In genomic region chr17:8185580-8186445, GRCh38 we compare ENCODE assay signal across 1 cellular context.
TF ChIP-seq lines count a peak whose summit lies in the region.

No MANE protein-coding gene starts in this region.

TF ChIP-seq in HepG2, 621 proteins besides CTCF, POLR2A, EP300 and RAD21 (continued from another document and continues in another):
- TF ChIP-seq AGO1 (IDR thresholded peaks at IDR 0.05; ENCODE audit: low read depth, low read length, poor library complexity, severe bottlenecking), result no peak
- TF ChIP-seq HNRNPUL1 (IDR thresholded peaks at IDR 0.05; ENCODE audit: low read depth, low read length), result no peak
- TF ChIP-seq U2AF2 (IDR thresholded peaks at IDR 0.05; ENCODE audit: low read depth, low read length), result no peak
- 0 out of 2 replicates have a peak, but pooled peaks have one; percentile 9 for TF ChIP-seq ZMYM4 (CRISPR knock-in tag; IDR thresholded peaks at IDR 0.05)
- no peak; the same call in 1 of the 2 replicates for TF ChIP-seq ZNF543 (CRISPR knock-in tag; IDR thresholded peaks at IDR 0.05)
- TF ChIP-seq ZNF775 (CRISPR knock-in tag; IDR thresholded peaks at IDR 0.05; ENCODE audit: borderline replicate concordance), result no peak
- TF ChIP-seq LCORL (IDR thresholded peaks at IDR 0.05), result no peak
- no peak for TF ChIP-seq LCORL (CRISPR knock-in tag; IDR thresholded peaks at IDR 0.05)
- no peak for TF ChIP-seq POLR2AphosphoS2 (IDR thresholded peaks at IDR 0.05; ENCODE audit: low read depth, low read length)
- no peak for TF ChIP-seq ZNF383 (CRISPR knock-in tag; IDR thresholded peaks at IDR 0.05; ENCODE audit: borderline replicate concordance)
- peak; percentile 46; the same call in 1 of the 2 replicates for TF ChIP-seq MED1 (CRISPR knock-in tag; IDR thresholded peaks at IDR 0.05)
- no peak; the same call in 1 of the 2 replicates for TF ChIP-seq DMAP1 (CRISPR knock-in tag; IDR thresholded peaks at IDR 0.05)
- TF ChIP-seq HNRNPH1 (optimal IDR thresholded peaks at IDR 0.05; ENCODE audit: low read depth, low read length), result no peak
- TF ChIP-seq AGO2 (optimal IDR thresholded peaks at IDR 0.05; ENCODE audit: low read depth, low read length), result no peak
- TF ChIP-seq ATF7 (IDR thresholded peaks at IDR 0.05), result no peak
- TF ChIP-seq ATF7 (CRISPR knock-in tag; IDR thresholded peaks at IDR 0.05), result no peak
- no peak for TF ChIP-seq ZNF670 (CRISPR knock-in tag; IDR thresholded peaks at IDR 0.05; ENCODE audit: borderline replicate concordance)
- no peak; the same call in 1 of the 2 replicates for TF ChIP-seq MXD4 (CRISPR knock-in tag; IDR thresholded peaks at IDR 0.05)
- TF ChIP-seq ZNF547 (CRISPR knock-in tag; IDR thresholded peaks at IDR 0.05), result peak; percentile 16; the same call in 1 of the 2 replicates
- TF ChIP-seq, protein P1, sequence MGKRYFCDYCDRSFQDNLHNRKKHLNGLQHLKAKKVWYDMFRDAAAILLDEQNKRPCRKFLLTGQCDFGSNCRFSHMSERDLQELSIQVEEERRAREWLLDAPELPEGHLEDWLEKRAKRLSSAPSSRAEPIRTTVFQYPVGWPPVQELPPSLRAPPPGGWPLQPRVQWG (CRISPR knock-in tag; IDR thresholded peaks at IDR 0.05; ENCODE audit: borderline replicate concordance, low read depth), result no peak
- TF ChIP-seq ATF6 (CRISPR knock-in tag; conservative IDR thresholded peaks at IDR 0.05), result no peak
- no peak; the same call in 1 of the 2 replicates for TF ChIP-seq ELF3 (CRISPR knock-in tag; IDR thresholded peaks at IDR 0.05)
- TF ChIP-seq FOXK1 (CRISPR knock-in tag; IDR thresholded peaks at IDR 0.05; ENCODE audit: borderline replicate concordance, low read depth), result peak; percentile 73; the same call in 1 of the 2 replicates
- TF ChIP-seq ETS1 (CRISPR knock-in tag; IDR thresholded peaks at IDR 0.05), result peak; percentile 25; the same call in 1 of the 2 replicates
- TF ChIP-seq ZNF160 (CRISPR knock-in tag; IDR thresholded peaks at IDR 0.05), result no peak
- no peak for TF ChIP-seq ZNF563 (CRISPR knock-in tag; IDR thresholded peaks at IDR 0.05)
- no peak for TF ChIP-seq RAD51 (IDR thresholded peaks at IDR 0.05; ENCODE audit: borderline replicate concordance)
- no peak for TF ChIP-seq U2AF1 (optimal IDR thresholded peaks at IDR 0.05; ENCODE audit: low read depth, low read length)
- no peak for TF ChIP-seq ARNT (IDR thresholded peaks at IDR 0.05)
- no peak for TF ChIP-seq ZNF296 (CRISPR knock-in tag; conservative IDR thresholded peaks at IDR 0.05)
- peak; percentile 96 for TF ChIP-seq MAF1 (CRISPR knock-in tag; IDR thresholded peaks at IDR 0.05; ENCODE audit: borderline replicate concordance)
- no peak for TF ChIP-seq FOXM1 (CRISPR knock-in tag; IDR thresholded peaks at IDR 0.05)
- TF ChIP-seq EED (CRISPR knock-in tag; IDR thresholded peaks at IDR 0.05), result no peak; the same call in 1 of the 2 replicates
- TF ChIP-seq, protein P2, sequence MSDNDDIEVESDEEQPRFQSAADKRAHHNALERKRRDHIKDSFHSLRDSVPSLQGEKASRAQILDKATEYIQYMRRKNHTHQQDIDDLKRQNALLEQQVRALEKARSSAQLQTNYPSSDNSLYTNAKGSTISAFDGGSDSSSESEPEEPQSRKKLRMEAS (IDR thresholded peaks at IDR 0.05), result peak; percentile 49
- TF ChIP-seq SRSF9 (IDR thresholded peaks at IDR 0.05; ENCODE audit: borderline replicate concordance, insufficient read depth, low read depth, low read length, poor library complexity, severe bottlenecking), result no peak
- no peak; the same call in 1 of the 2 replicates for TF ChIP-seq SAP130 (CRISPR knock-in tag; IDR thresholded peaks at IDR 0.05; ENCODE audit: low read depth)
- no peak; the same call in 1 of the 2 replicates for TF ChIP-seq ZNF652 (CRISPR knock-in tag; IDR thresholded peaks at IDR 0.05; ENCODE audit: borderline replicate concordance, low read depth)
- no peak; the same call in 1 of the 2 replicates for TF ChIP-seq THAP11 (CRISPR knock-in tag; IDR thresholded peaks at IDR 0.05)
- TF ChIP-seq NR2F6 (IDR thresholded peaks at IDR 0.05), result peak; percentile 35; the same call in 1 of the 2 replicates
- TF ChIP-seq NR2F6 (CRISPR knock-in tag; IDR thresholded peaks at IDR 0.05), result peak; percentile 74; the same call in 1 of the 2 replicates
- TF ChIP-seq, protein P3, sequence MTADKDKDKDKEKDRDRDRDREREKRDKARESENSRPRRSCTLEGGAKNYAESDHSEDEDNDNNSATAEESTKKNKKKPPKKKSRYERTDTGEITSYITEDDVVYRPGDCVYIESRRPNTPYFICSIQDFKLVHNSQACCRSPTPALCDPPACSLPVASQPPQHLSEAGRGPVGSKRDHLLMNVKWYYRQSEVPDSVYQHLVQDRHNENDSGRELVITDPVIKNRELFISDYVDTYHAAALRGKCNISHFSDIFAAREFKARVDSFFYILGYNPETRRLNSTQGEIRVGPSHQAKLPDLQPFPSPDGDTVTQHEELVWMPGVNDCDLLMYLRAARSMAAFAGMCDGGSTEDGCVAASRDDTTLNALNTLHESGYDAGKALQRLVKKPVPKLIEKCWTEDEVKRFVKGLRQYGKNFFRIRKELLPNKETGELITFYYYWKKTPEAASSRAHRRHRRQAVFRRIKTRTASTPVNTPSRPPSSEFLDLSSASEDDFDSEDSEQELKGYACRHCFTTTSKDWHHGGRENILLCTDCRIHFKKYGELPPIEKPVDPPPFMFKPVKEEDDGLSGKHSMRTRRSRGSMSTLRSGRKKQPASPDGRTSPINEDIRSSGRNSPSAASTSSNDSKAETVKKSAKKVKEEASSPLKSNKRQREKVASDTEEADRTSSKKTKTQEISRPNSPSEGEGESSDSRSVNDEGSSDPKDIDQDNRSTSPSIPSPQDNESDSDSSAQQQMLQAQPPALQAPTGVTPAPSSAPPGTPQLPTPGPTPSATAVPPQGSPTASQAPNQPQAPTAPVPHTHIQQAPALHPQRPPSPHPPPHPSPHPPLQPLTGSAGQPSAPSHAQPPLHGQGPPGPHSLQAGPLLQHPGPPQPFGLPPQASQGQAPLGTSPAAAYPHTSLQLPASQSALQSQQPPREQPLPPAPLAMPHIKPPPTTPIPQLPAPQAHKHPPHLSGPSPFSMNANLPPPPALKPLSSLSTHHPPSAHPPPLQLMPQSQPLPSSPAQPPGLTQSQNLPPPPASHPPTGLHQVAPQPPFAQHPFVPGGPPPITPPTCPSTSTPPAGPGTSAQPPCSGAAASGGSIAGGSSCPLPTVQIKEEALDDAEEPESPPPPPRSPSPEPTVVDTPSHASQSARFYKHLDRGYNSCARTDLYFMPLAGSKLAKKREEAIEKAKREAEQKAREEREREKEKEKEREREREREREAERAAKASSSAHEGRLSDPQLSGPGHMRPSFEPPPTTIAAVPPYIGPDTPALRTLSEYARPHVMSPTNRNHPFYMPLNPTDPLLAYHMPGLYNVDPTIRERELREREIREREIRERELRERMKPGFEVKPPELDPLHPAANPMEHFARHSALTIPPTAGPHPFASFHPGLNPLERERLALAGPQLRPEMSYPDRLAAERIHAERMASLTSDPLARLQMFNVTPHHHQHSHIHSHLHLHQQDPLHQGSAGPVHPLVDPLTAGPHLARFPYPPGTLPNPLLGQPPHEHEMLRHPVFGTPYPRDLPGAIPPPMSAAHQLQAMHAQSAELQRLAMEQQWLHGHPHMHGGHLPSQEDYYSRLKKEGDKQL (CRISPR knock-in tag; IDR thresholded peaks at IDR 0.05; ENCODE audit: low read depth), result no peak
- TF ChIP-seq ETV5 (CRISPR knock-in tag; IDR thresholded peaks at IDR 0.05; ENCODE audit: borderline replicate concordance), result peak; percentile 16; the same call in 1 of the 2 replicates
- TF ChIP-seq RARG (CRISPR knock-in tag; IDR thresholded peaks at IDR 0.05; ENCODE audit: low read depth), result no peak; the same call in 1 of the 2 replicates
- TF ChIP-seq PHF20 (CRISPR knock-in tag; IDR thresholded peaks at IDR 0.05), result no peak
- TF ChIP-seq ZSCAN22 (CRISPR knock-in tag; IDR thresholded peaks at IDR 0.05), result no peak
- TF ChIP-seq, protein P4, sequence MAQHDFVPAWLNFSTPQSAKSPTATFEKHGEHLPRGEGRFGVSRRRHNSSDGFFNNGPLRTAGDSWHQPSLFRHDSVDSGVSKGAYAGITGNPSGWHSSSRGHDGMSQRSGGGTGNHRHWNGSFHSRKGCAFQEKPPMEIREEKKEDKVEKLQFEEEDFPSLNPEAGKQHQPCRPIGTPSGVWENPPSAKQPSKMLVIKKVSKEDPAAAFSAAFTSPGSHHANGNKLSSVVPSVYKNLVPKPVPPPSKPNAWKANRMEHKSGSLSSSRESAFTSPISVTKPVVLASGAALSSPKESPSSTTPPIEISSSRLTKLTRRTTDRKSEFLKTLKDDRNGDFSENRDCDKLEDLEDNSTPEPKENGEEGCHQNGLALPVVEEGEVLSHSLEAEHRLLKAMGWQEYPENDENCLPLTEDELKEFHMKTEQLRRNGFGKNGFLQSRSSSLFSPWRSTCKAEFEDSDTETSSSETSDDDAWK (CRISPR knock-in tag; IDR thresholded peaks at IDR 0.05), result no peak
- peak; percentile 65; the same call in 1 of the 2 replicates for TF ChIP-seq FOXA3 (CRISPR knock-in tag; IDR thresholded peaks at IDR 0.05)
- TF ChIP-seq, protein P5, sequence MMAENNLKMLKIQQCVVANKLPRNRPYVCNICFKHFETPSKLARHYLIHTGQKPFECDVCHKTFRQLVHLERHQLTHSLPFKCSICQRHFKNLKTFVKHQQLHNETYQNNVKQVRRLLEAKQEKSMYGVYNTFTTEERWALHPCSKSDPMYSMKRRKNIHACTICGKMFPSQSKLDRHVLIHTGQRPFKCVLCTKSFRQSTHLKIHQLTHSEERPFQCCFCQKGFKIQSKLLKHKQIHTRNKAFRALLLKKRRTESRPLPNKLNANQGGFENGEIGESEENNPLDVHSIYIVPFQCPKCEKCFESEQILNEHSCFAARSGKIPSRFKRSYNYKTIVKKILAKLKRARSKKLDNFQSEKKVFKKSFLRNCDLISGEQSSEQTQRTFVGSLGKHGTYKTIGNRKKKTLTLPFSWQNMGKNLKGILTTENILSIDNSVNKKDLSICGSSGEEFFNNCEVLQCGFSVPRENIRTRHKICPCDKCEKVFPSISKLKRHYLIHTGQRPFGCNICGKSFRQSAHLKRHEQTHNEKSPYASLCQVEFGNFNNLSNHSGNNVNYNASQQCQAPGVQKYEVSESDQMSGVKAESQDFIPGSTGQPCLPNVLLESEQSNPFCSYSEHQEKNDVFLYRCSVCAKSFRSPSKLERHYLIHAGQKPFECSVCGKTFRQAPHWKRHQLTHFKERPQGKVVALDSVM (CRISPR knock-in tag; IDR thresholded peaks at IDR 0.05), result peak; percentile 52; the same call in 1 of the 2 replicates
- TF ChIP-seq ZNF280D (CRISPR knock-in tag; IDR thresholded peaks at IDR 0.05), result no peak
- TF ChIP-seq SALL2 (CRISPR knock-in tag; IDR thresholded peaks at IDR 0.05), result peak; percentile 52; the same call in 1 of the 2 replicates
- no peak for TF ChIP-seq ZNF333 (CRISPR knock-in tag; IDR thresholded peaks at IDR 0.05; ENCODE audit: borderline replicate concordance)
- no peak for TF ChIP-seq ZFP62 (CRISPR knock-in tag; IDR thresholded peaks at IDR 0.05)
- no peak for TF ChIP-seq ZFP37 (CRISPR knock-in tag; IDR thresholded peaks at IDR 0.05; ENCODE audit: borderline replicate concordance)
- TF ChIP-seq ZNF10 (CRISPR knock-in tag; IDR thresholded peaks at IDR 0.05; ENCODE audit: borderline replicate concordance, low read depth), result no peak
- TF ChIP-seq NCOA5 (CRISPR knock-in tag; IDR thresholded peaks at IDR 0.05), result no peak
- peak; percentile 86 for TF ChIP-seq ZNF605 (CRISPR knock-in tag; IDR thresholded peaks at IDR 0.05)
